7 cellular contexts compared by ENCODE assay signal in the genomic region with DNA sequence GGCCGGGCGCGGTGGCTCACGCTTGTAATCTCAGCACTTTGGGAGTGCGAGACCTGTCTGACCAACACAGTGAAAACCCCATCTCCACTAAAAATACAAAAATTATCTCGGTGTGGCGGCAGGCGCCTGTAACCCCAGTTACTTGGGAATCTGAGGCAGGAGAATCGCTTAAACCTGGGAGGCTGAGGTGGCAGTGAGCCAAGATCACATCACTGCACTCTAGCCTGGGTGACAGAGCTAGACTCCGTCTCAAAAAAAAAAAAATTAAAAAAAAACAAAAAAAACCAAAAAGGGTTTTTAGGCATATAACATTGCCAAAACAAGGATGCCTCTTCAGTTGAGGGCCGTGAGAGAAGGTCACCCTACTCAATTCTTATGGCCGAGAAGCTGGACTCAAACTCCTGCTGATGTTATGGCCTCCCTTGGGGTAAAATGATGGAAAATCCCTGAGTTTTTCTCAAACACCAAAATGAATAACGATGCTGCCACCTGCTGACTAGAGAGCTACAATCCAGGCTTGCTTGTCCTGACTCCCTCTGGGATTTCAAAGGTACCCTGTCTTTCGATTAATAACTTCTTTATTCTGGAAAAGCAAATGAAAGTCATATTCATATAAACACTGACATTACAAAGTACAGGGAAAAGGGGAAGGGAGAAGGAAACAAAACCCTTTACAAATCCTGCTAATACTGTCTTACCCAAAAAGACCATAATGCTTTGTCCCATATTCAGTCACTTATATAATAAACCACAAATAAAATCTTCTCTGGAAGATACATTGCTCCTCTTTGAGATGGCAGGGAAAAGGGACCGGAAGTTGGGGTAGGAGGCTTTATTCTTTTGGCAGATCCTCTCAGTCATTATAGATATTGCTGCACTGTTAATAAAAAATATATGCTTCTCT. TPM values are rescaled to one million over a fixed set of nuclear protein-coding genes. Genes with fewer than 3 reads are reported as not detected.
A peak's percentile ranks its signal among the peaks of the same experiment; 100 is the strongest.
DNase-seq lines count a peak whose midpoint lies in the region; ATAC-seq and TF ChIP-seq lines count a peak whose summit lies in the region.

No MANE protein-coding gene starts in this region.

- H3K4me3 ChIP-seq in left lung, result no peak overlapping the region
- H3K4me3 ChIP-seq in thyroid gland (replicated peaks in 1 of 3), result no peak overlapping the region

- DNase-seq in DMS79 treated with DMSO at 0.1 percent for 48 hours (lab: John Stamatoyannopoulos, UW) (peak; percentile 40), HT1080 (ENCODE audit: low read depth) (peak; percentile 69), RKO (ENCODE audit: low spot score) (peak; percentile 82), cerebellum (ENCODE audit: low spot score) (peak; percentile 69), left lung (no peak), thyroid gland (peak; percentile 67 to 69)

- H3K27me3 ChIP-seq in left lung, result no peaks in the 10 kb centered on the region
- H3K27me3 ChIP-seq in thyroid gland, result no peaks in the 10 kb centered on the region

- TF ChIP-seq CTCF in left lung (IDR thresholded peaks at IDR 0.05), result peak; percentile 53 to 65
- peak in 4 of 6 experiments; percentile 59 to 81 (median 68) for TF ChIP-seq CTCF in thyroid gland (IDR thresholded peaks at IDR 0.05)

- WGBS in thyroid gland, 2 donors, result 69 to 73% methylated on average over 15 of the region's 15 CpGs

- H3K9me3 ChIP-seq in left lung (no peaks in the 10 kb centered on the region), thyroid gland (no peaks in the 10 kb centered on the region)

- intact Hi-C loops in left lung (cut with DNase I) (loop anchor here in 1 of 2 donors (5.0 to 10.0 kb wide), 3 partner anchors 85 to 238 kb away; a partner anchor contains a TSS), thyroid gland (cut with DNase I) (loop anchor here (5.0 kb wide), 2 partner anchors 85 to 245 kb away; no protein-coding TSS in a partner anchor)

- H3K4me1 ChIP-seq in left lung (no peaks in the 10 kb centered on the region), thyroid gland (no peaks in the 10 kb centered on the region)

- TF ChIP-seq POLR2A in thyroid gland (IDR thresholded peaks at IDR 0.05), result no peak

- ATAC-seq in left lung, result peak; percentile 85
- ATAC-seq in GM21723 (IDR thresholded peaks at IDR 0.05; ENCODE audit: unreplicated experiment), result no peak

- H3K27ac ChIP-seq in left lung, result no peak overlapping the region
- no peak overlapping the region for H3K27ac ChIP-seq in thyroid gland

- peaks cover 0 to 71% of the 10 kb centered on the region in 2 donors for H3K36me3 ChIP-seq in left lung
- peaks cover 6 to 25% of the 10 kb centered on the region in 2 donors for H3K36me3 ChIP-seq in thyroid gland

RNA-seq across cellular contexts. Expression of a gene that starts 10.7 kb away (rescaled TPM):
- not detected in 2 replicates for total RNA-seq in HT1080 (2014; rRNA removed; shearing (Covaris generic))
- not detected in 2 replicates for polyA plus RNA-seq in HT1080 (2015; cell fraction: cytosol; rRNA removed)
- polyA plus RNA-seq in HT1080 (2015; cell fraction: nucleus; rRNA removed), result not detected in 2 replicates
- total RNA-seq in cerebellum (3.0 TPM), left lung (10 to 100 TPM in 1 of 2 donors, 1 to 10 TPM in 1; 6.1 to 17.7 TPM), thyroid gland (1 to 10 TPM; 1.3 to 3.5 (median 1.8) TPM)

RNA-seq across cellular contexts. Expression of a gene that starts 40.1 kb away (rescaled TPM):
- 40.7 and 44.0 TPM in 2 replicates for total RNA-seq in HT1080 (2014; rRNA removed; shearing (Covaris generic))
- polyA plus RNA-seq in HT1080 (2015; cell fraction: cytosol; rRNA removed), result 25.3 and 27.4 TPM in 2 replicates
- 12.7 and 14.6 TPM in 2 replicates for polyA plus RNA-seq in HT1080 (2015; cell fraction: nucleus; rRNA removed)
- total RNA-seq in cerebellum, result 15.2 TPM
- 10 to 100 TPM; 23.2 to 25.2 TPM for total RNA-seq in left lung
- total RNA-seq in thyroid gland, result 10 to 100 TPM; 15.4 to 25.4 (median 18.4) TPM

RNA-seq across cellular contexts. Expression of a gene that starts 45.6 kb away (rescaled TPM):
- total RNA-seq in HT1080 (2014; rRNA removed; shearing (Covaris generic)), result not detected in 2 replicates
- not detected in 2 replicates for polyA plus RNA-seq in HT1080 (2015; cell fraction: cytosol; rRNA removed)
- polyA plus RNA-seq in HT1080 (2015; cell fraction: nucleus; rRNA removed), result not detected in 2 replicates
- total RNA-seq in cerebellum, result not detected
- total RNA-seq in left lung, result not detected
- total RNA-seq in thyroid gland, result not detected

RNA-seq across cellular contexts. Expression of a gene that starts 49.9 kb away (rescaled TPM):
- 18.9 and 26.4 TPM in 2 replicates for total RNA-seq in HT1080 (2014; rRNA removed; shearing (Covaris generic))
- polyA plus RNA-seq in HT1080 (2015; cell fraction: cytosol; rRNA removed), result 10.3 and 12.0 TPM in 2 replicates
- polyA plus RNA-seq in HT1080 (2015; cell fraction: nucleus; rRNA removed), result 14.8 and 18.5 TPM in 2 replicates
- 33.6 TPM for total RNA-seq in cerebellum
- total RNA-seq in left lung, result 10 to 100 TPM; 26.1 to 27.0 TPM
- total RNA-seq in thyroid gland, result 10 to 100 TPM; 14.8 to 26.6 (median 20.6) TPM

Comparison
In these comparisons a context has a peak if more than half of its experiments do, and no peak if none do; other contexts are left out.
1. DNase-seq: peak in DMS79 treated with DMSO at 0.1 percent for 48 hours (single experiment), HT1080 (single experiment), RKO (single experiment), cerebellum (single experiment) and thyroid gland (2 of 2); none in left lung (0 of 2).